Comparison of ENCODE assay signal across 22 cellular contexts in the genomic region with DNA sequence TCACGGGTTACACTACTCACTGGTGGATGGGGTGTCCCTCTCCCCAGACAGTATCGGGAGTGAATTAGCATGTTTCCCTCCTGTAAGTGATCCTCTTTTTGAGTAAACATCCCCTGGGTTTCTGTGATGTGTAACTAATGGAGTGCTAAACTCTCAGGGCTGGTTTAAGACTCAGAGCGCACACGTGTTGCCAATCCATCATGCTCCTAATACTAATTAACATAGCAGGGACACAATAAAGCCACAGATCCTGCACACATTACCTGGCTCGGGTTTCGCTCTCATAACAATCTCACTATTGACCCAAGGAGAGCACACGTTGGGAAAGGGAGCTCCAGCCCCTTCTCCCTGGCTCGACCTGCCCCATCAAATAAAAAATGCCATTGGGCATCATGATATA. TPM values are rescaled to one million over a fixed set of nuclear protein-coding genes. Genes with fewer than 3 reads are reported as not detected.
DNase-seq lines count a peak whose midpoint lies in the region.
"Had no signal": no experiment of that assay in that cellular context is flagged by ENCODE, and none has a peak within 500 bp of the region (broad histone marks: within the 10 kb centered on the region; RNA-seq: fewer than 3 reads in every experiment).

No MANE protein-coding gene starts in this region.

- H3K9me3 ChIP-seq in SJCRH30 (replicated peaks), result no peaks in the 10 kb centered on the region

- H3K27ac ChIP-seq in SJCRH30, result peak overlapping the region; percentile 95

- H3K4me3 ChIP-seq in SJCRH30, result peak overlapping the region; percentile 13
- H3K4me3 ChIP-seq: GM23338 had no signal

- DNase-seq in NCI-H2029 treated with DMSO at 0.1 percent for 48 hours (lab: John Stamatoyannopoulos, UW), result peak; percentile 5
- no peak for DNase-seq in NCI-H2029 (lab: John Stamatoyannopoulos, UW)
- DNase-seq in DMS153 treated with DMSO at 0.1 percent for 48 hours (lab: John Stamatoyannopoulos, UW; ENCODE audit: unreplicated experiment), result peak; percentile 17
- peak; percentile 36 to 45 for DNase-seq in NCI-H526 (lab: John Stamatoyannopoulos, UW)
- DNase-seq in SJCRH30, result peak; percentile 84 to 98
- no peak for DNase-seq in dermis blood vessel endothelial cell
- DNase-seq in posterior vena cava (ENCODE audit: low spot score), result no peak
- DNase-seq in H4 (ENCODE audit: low spot score), result no peak
- DNase-seq: AML-193; C1 segment of cervical spinal cord; Calu3; CD8-positive, alpha-beta T cell; DMS53; GDM1; HCEC 1CT; NCI-H1436; NCI-H1930; NCI-H524 treated with DMSO at 0.1 percent for 48 hours had no signal

- no peaks in the 10 kb centered on the region for H3K36me3 ChIP-seq in SJCRH30

- peaks cover 25% of the 10 kb centered on the region for H3K4me1 ChIP-seq in SJCRH30

- H3K27me3 ChIP-seq in SJCRH30, result no peaks in the 10 kb centered on the region

- intact Hi-C loops in posterior vena cava (cut with DNase I), result loop anchor here in 1 of 2 donors (5.0 kb wide), 1 partner anchor 1655 kb away; no protein-coding TSS in a partner anchor

RNA-seq across cellular contexts. Expression of gene DMRT2, which starts 18.0 kb away (rescaled TPM):
- 28.6 and 33.1 TPM in 2 replicates for total RNA-seq in SJCRH30 (2014; rRNA removed; shearing (Covaris generic))
- total RNA-seq in dermis blood vessel endothelial cell, result not detected in 2 replicates
- under 1 TPM; 0.24 to 0.93 TPM for total RNA-seq in posterior vena cava
- 0.08 and 0.77 TPM in 2 replicates for total RNA-seq in H4 (2014; rRNA removed; shearing (Covaris generic))
- total RNA-seq: A172; Calu3; CD8-positive, alpha-beta T cell; GM23338; Right ventricle myocardium inferior had no signal

RNA-seq across cellular contexts. Expression of gene DMRT3, which starts 55.7 kb away (rescaled TPM):
- not detected in 2 replicates for total RNA-seq in SJCRH30 (2014; rRNA removed; shearing (Covaris generic))
- total RNA-seq in dermis blood vessel endothelial cell (not detected in 2 replicates), posterior vena cava (not detected)
- total RNA-seq in H4 (2014; rRNA removed; shearing (Covaris generic)), result not detected in 2 replicates
- total RNA-seq: Calu3; CD8-positive, alpha-beta T cell; GM23338; Right ventricle myocardium inferior; SK-MEL-5 had no signal

Comparison
In these comparisons a context has a peak if more than half of its experiments do, and no peak if none do; other contexts are left out.
1. DNase-seq: peak in NCI-H2029 treated with DMSO at 0.1 percent for 48 hours (single experiment), DMS153 treated with DMSO at 0.1 percent for 48 hours (single experiment), NCI-H526 (2 of 2) and SJCRH30 (2 of 2); none in NCI-H2029 (single experiment), dermis blood vessel endothelial cell (single experiment), posterior vena cava (single experiment) and H4 (single experiment).
2. RNA of gene DMRT2, which starts 18.0 kb away (total RNA-seq): 28.6 to 33.1 TPM in SJCRH30; 0.24 to 0.93 TPM in posterior vena cava, 0.08 to 0.77 TPM in H4 and not detected in dermis blood vessel endothelial cell; every median in the first group is over 10 times any median in the second.